13 cellular contexts compared by ENCODE assay signal in genomic region chr14:99565383-99565782, GRCh38. TPM values are rescaled to one million over a fixed set of nuclear protein-coding genes. Genes with fewer than 3 reads are reported as not detected.
DNase-seq lines count a peak whose midpoint lies in the region; ATAC-seq, FAIRE-seq and TF ChIP-seq lines count a peak whose summit lies in the region.
"Had no signal": no experiment of that assay in that cellular context is flagged by ENCODE, and none has a peak within 500 bp of the region (broad histone marks: within the 10 kb centered on the region; RNA-seq: fewer than 3 reads in every experiment).

No MANE protein-coding gene starts in this region.

- no peak overlapping the region for H2AK9ac ChIP-seq in IMR-90 (replicated peaks; ENCODE audit: low read depth, low read length, poor library complexity)

- CTCF ChIA-PET in A549 (lab: Yijun Ruan, JAX) (interaction anchor here (0.7 to 5.8 kb wide), 10 partner anchors 8 to 63 kb away, joined by 3 to 96 read pairs (median 4); partner anchors contain the start of gene CCDC85C), IMR-90 (lab: Yijun Ruan, JAX) (no interaction called here)

- H3K9me3 Mint-ChIP-seq in endodermal cell (no peaks in the 10 kb centered on the region), neural progenitor cell (no peaks in the 10 kb centered on the region)

- no peak for DNase-seq in A549 (ENCODE audit: low read depth in 1 of 2, low spot score in 1 of 2)
- DNase-seq in IMR-90 = no peak
- DNase-seq in endodermal cell = no peak
- DNase-seq in neural progenitor cell (ENCODE audit: low spot score) = no peak
- DNase-seq in NCI-H1436 treated with DMSO at 0.1 percent for 48 hours (lab: John Stamatoyannopoulos, UW) = no peak
- DNase-seq in activated CD4-positive, alpha-beta T cell treated with anti-CD3 and anti-CD28 coated beads, Interleukin-2, amount 50 U/mL, for 48 hours = no peak
- DNase-seq in pancreas = no peak
- DNase-seq in AG08395 (ENCODE audit: low spot score) = no peak
- DNase-seq: activated effector memory CD4-positive, alpha-beta T cell treated with anti-CD3 and anti-CD28 coated beads, Interleukin-2, amount 50 U/mL, for 16 hours; stimulated activated naive CD8-positive, alpha-beta T cell treated with anti-CD3 and anti-CD28 coated beads, Interleukin-15, Interleukin-2, amounts not matched to agents 100 U/mL and 50 U/mL, for 24 hours had no signal

- H3K79me2 ChIP-seq in neural progenitor cell (ENCODE audit: low read depth) = peaks cover 91% of the 10 kb centered on the region

- dilution Hi-C loops in IMR-90 (cut with HindIII; ENCODE audit: low sequenced_read_pairs, unreplicated experiment) = no loop called here

- H3K27ac Mint-ChIP-seq in endodermal cell (peak overlapping the region; percentile 3), neural progenitor cell (peak overlapping the region; percentile 60)

- H3K9me3 ChIP-seq in A549 = no peaks in the 10 kb centered on the region
- H3K9me3 ChIP-seq in IMR-90 (ENCODE audit: control insufficient read depth, insufficient read depth, low read length) = no peaks in the 10 kb centered on the region
- no peaks in the 10 kb centered on the region for H3K9me3 ChIP-seq in endodermal cell (ENCODE audit: control insufficient read depth, low read length)
- no peaks in the 10 kb centered on the region for H3K9me3 ChIP-seq in neural progenitor cell (ENCODE audit: low read depth)
- no peaks in the 10 kb centered on the region for H3K9me3 ChIP-seq in pancreas
- H3K9me3 ChIP-seq: mucosa of descending colon had no signal

- no peak overlapping the region for H2BK120ac ChIP-seq in IMR-90 (ENCODE audit: low read depth, low read length)

- no peak overlapping the region for H3K4ac ChIP-seq in IMR-90 (ENCODE audit: low read depth, low read length)

- H3K36me3 Mint-ChIP-seq in endodermal cell (ENCODE audit: low read depth) (no peaks in the 10 kb centered on the region), neural progenitor cell (peaks cover 3% of the 10 kb centered on the region)

- H2AK5ac ChIP-seq in IMR-90 (ENCODE audit: low read depth, low read length) = 0 out of 2 replicates have a peak overlapping the region, but pooled peaks have one; percentile 76

- TF ChIP-seq POLR2A in A549 (IDR thresholded peaks at IDR 0.05; ENCODE audit: low read length) (no peak), IMR-90 (IDR thresholded peaks at IDR 0.05; ENCODE audit: low read depth, low read length) (no peak)

- H3K79me1 ChIP-seq in IMR-90 (ENCODE audit: low read depth in 1 of 2, low read length in 2 of 2) = peaks cover 40 to 95% of the 10 kb centered on the region in 2 experiments

- TF ChIP-seq RAD21 in A549 (conservative IDR thresholded peaks at IDR 0.05 in 1 of 2, IDR thresholded peaks at IDR 0.05 in 1 of 2) (no peak), IMR-90 (IDR thresholded peaks at IDR 0.05; ENCODE audit: low read length) (no peak)

- no peak overlapping the region for H3K14ac ChIP-seq in IMR-90 (replicated peaks; ENCODE audit: low read depth, low read length)

- H3K4me3 ChIP-seq in A549 = no peak overlapping the region
- H3K4me3 ChIP-seq in IMR-90 (ENCODE audit: insufficient read depth, low read depth, low read length) = no peak overlapping the region
- no peak overlapping the region for H3K4me3 ChIP-seq in endodermal cell (ENCODE audit: low read length)
- H3K4me3 ChIP-seq in neural progenitor cell = no peak overlapping the region
- no peak overlapping the region for H3K4me3 ChIP-seq in pancreas
- H3K4me3 ChIP-seq: mucosa of descending colon, PC-9 had no signal

- 48% methylated on average over 4 of the region's 4 CpGs for WGBS in A549 (ENCODE audit: missing lambda C conversion rate)
- no CpG with 5 or more reads among the region's 4 CpGs for WGBS in IMR-90 (ENCODE audit: extremely low coverage in 2 of 2, insufficient read length in 1 of 2), 2 experiments
- 93 to 100% methylated on average over 2 to 3 of the region's 4 CpGs for WGBS in endodermal cell (ENCODE audit: insufficient coverage in 1 of 2, insufficient read length in 1 of 2), 2 experiments
- WGBS in pancreas, 2 donors = 71 to 74% methylated on average over 4 of the region's 4 CpGs

- no peak overlapping the region for H3K23ac ChIP-seq in IMR-90 (ENCODE audit: low read depth, low read length)

- POLR2A ChIA-PET in A549 (lab: Yijun Ruan, JAX) (no interaction called here), IMR-90 (lab: Charles Lee; ENCODE audit: unreplicated experiment) (no interaction called here)

- H4K20me1 ChIP-seq in IMR-90 (ENCODE audit: insufficient read depth, low read length) (peaks cover 74% of the 10 kb centered on the region), neural progenitor cell (ENCODE audit: low read depth) (peaks cover 99% of the 10 kb centered on the region)

- ATAC-seq in A549 (no peak), IMR-90 (ENCODE audit: low read depth) (no peak), pancreas (no peak)
- ATAC-seq: stimulated activated naive CD8-positive, alpha-beta T cell treated with anti-CD3 and anti-CD28 coated beads, Interleukin-15, Interleukin-2, amounts not matched to agents 100 U/mL and 50 U/mL, for 24 hours had no signal

- TF ChIP-seq EP300 in A549 (IDR thresholded peaks at IDR 0.05) = no peak

- no peak overlapping the region for H4K5ac ChIP-seq in IMR-90 (ENCODE audit: low read depth, low read length)

- H3K4me1 ChIP-seq in A549 (peaks cover 91% of the 10 kb centered on the region), IMR-90 (ENCODE audit: control insufficient read depth, insufficient read depth, low read length) (peaks cover 46% of the 10 kb centered on the region), endodermal cell (ENCODE audit: control insufficient read depth, insufficient read depth, low read length) (peaks cover 18% of the 10 kb centered on the region), neural progenitor cell (peaks cover 71% of the 10 kb centered on the region), pancreas (peaks cover 57 to 79% (median 67%) of the 10 kb centered on the region in 3 donors)

- no peak overlapping the region for H4K8ac ChIP-seq in IMR-90 (ENCODE audit: low read depth in 2 of 2, low read length in 2 of 2)

- no peak overlapping the region for H2BK15ac ChIP-seq in IMR-90 (ENCODE audit: low read depth, low read length)

- H3K4me3 Mint-ChIP-seq in endodermal cell (no peak overlapping the region), neural progenitor cell (peak overlapping the region; percentile 55)

- H3K27ac ChIP-seq in A549 (peak overlapping the region; percentile 62 to 92), IMR-90 (ENCODE audit: insufficient read depth, low read length) (no peak overlapping the region), endodermal cell (ENCODE audit: low read depth, low read length) (peak overlapping the region; percentile 93), neural progenitor cell (no peak overlapping the region), pancreas (peak overlapping the region in 2 of 4 donors; percentile 61 to 80)
- H3K27ac ChIP-seq: HL-60, PC-9 had no signal

- H2BK5ac ChIP-seq in IMR-90 (ENCODE audit: low read depth, low read length, poor library complexity, severe bottlenecking) = no peak overlapping the region

- peak overlapping the region; percentile 54 for H3K4me2 ChIP-seq in A549
- no peak overlapping the region for H3K4me2 ChIP-seq in IMR-90 (ENCODE audit: low read depth, low read length)
- H3K4me2 ChIP-seq in neural progenitor cell = peak overlapping the region; percentile 54
- H3K4me2 ChIP-seq: PC-9 had no signal

- peaks cover 33% of the 10 kb centered on the region for H3F3A ChIP-seq in neural progenitor cell (ENCODE audit: low read depth)

- no peak overlapping the region for H2BK20ac ChIP-seq in IMR-90 (ENCODE audit: low read depth, low read length)

- H3K27me3 Mint-ChIP-seq in endodermal cell (ENCODE audit: insufficient read depth) = no peaks in the 10 kb centered on the region
- H3K27me3 Mint-ChIP-seq in neural progenitor cell (ENCODE audit: insufficient read depth, low read depth) = peaks cover 13% of the 10 kb centered on the region

- TF ChIP-seq CTCF in A549 (IDR thresholded peaks at IDR 0.05) (no peak), IMR-90 (conservative IDR thresholded peaks at IDR 0.05; ENCODE audit: low read depth, low read length) (no peak), endodermal cell (conservative IDR thresholded peaks at IDR 0.05) (no peak), neural progenitor cell (IDR thresholded peaks at IDR 0.05) (no peak), pancreas (IDR thresholded peaks at IDR 0.05) (no peak)

- H2AFZ ChIP-seq in IMR-90 (replicated peaks; ENCODE audit: low read length, poor library complexity) (no peak overlapping the region), neural progenitor cell (replicated peaks) (no peak overlapping the region)
- H2AFZ ChIP-seq: PC-9 had no signal

- no peaks in the 10 kb centered on the region for H3K36me3 ChIP-seq in IMR-90 (ENCODE audit: control insufficient read depth, insufficient read depth, low read length)
- no peaks in the 10 kb centered on the region for H3K36me3 ChIP-seq in endodermal cell (ENCODE audit: control insufficient read depth, insufficient read depth, low read length)
- H3K36me3 ChIP-seq in neural progenitor cell = no peaks in the 10 kb centered on the region
- no peaks in the 10 kb centered on the region for H3K36me3 ChIP-seq in pancreas

- H3K4me1 Mint-ChIP-seq in endodermal cell = peaks cover 49% of the 10 kb centered on the region
- H3K4me1 Mint-ChIP-seq in neural progenitor cell = peaks cover 80% of the 10 kb centered on the region

- BruUV-seq in IMR-90 (replicated peaks; lab: Mats Ljungman, UMichigan) = no TSS peak

- no peak overlapping the region for H3K56ac ChIP-seq in IMR-90 (ENCODE audit: extremely low read depth, insufficient read depth, low read length)

- peaks cover 28% of the 10 kb centered on the region for H3K9me1 ChIP-seq in IMR-90 (ENCODE audit: insufficient read depth, low read length)

- H3K27me3 ChIP-seq in IMR-90 (ENCODE audit: control insufficient read depth, insufficient read depth, low read length) (no peaks in the 10 kb centered on the region), endodermal cell (ENCODE audit: control insufficient read depth, insufficient read depth, low read length, poor library complexity, severe bottlenecking) (no peaks in the 10 kb centered on the region), neural progenitor cell (no peaks in the 10 kb centered on the region), pancreas (no peaks in the 10 kb centered on the region)

- FAIRE-seq in A549 (lab: Jason Lieb, UNC) (no peak), pancreas (lab: Jason Lieb, UNC) (no peak)

- in situ Hi-C loops in IMR-90 (cut with MboI; ENCODE audit: low sequenced_read_pairs) = no loop called here

- intact Hi-C loops in IMR-90 (cut with micrococcal nuclease) (loop anchor here (5.0 kb wide), 1 partner anchor 33 kb away; no protein-coding TSS in a partner anchor), pancreas (cut with DNase I) (no loop called here)

- no peak overlapping the region for H3K18ac ChIP-seq in IMR-90 (ENCODE audit: low read depth, low read length)

- H4K91ac ChIP-seq in IMR-90 (ENCODE audit: insufficient read depth, low read depth, low read length) = no peak overlapping the region

- H3K9ac ChIP-seq in IMR-90 (ENCODE audit: low read depth, low read length) (no peak overlapping the region), endodermal cell (ENCODE audit: extremely low read depth, low read length, poor library complexity, severe bottlenecking) (no peak overlapping the region), neural progenitor cell (no peak overlapping the region)

RNA-seq across cellular contexts. Expression of gene CCDC85C, which starts 38.6 kb away (rescaled TPM):
- 10.5 and 11.4 TPM in 2 replicates for polyA plus RNA-seq in A549 (2011; rRNA removed)
- 21.9 and 32.2 TPM in 2 replicates for polyA plus RNA-seq in A549 (2012; cell fraction: cytosol; rRNA removed)
- 39.4 and 46.8 TPM in 2 replicates for polyA plus RNA-seq in A549 (2012; cell fraction: nucleus; rRNA removed)
- polyA plus RNA-seq in A549 (2017; fragmentation: RNase III; extraction: RNeasy Plus Mini Kit Qiagen cat#74134 plus additional on column Dnase treatment) = 29.0 to 38.0 TPM (median 31.4 TPM) in 3 replicates
- 15.0 and 21.7 TPM in 2 replicates for polyA minus RNA-seq in A549 (2011; rRNA and poly(A)+ RNA removed)
- total RNA-seq in IMR-90 (2012; rRNA removed) = 13.9 and 16.0 TPM in 2 replicates
- polyA plus RNA-seq in IMR-90 (2012; rRNA removed) = 19.0 and 22.2 TPM in 2 replicates
- 10.9 and 15.5 TPM in 2 replicates for polyA plus RNA-seq in IMR-90 (2012; cell fraction: cytosol; rRNA removed)
- 11.3 and 20.4 TPM in 2 replicates for polyA plus RNA-seq in IMR-90 (2012; cell fraction: nucleus; rRNA removed; ENCODE audit: low replicate concordance)
- total RNA-seq in endodermal cell = 10 to 100 TPM; 32.8 to 45.8 TPM
- polyA plus RNA-seq in endodermal cell (2013, experiment 1 of 2) = 63.0 TPM
- polyA plus RNA-seq in endodermal cell (2013, experiment 2 of 2) = 64.5 TPM
- total RNA-seq in neural progenitor cell (ENCODE audit: low replicate concordance) = 19.0 and 41.3 TPM in 2 replicates
- total RNA-seq in pancreas = 10 to 100 TPM; 14.4 to 22.2 (median 17.6) TPM
- 10 to 100 TPM in 1 of 2 donors, 1 to 10 TPM in 1; 9.5 to 19.5 TPM for polyA plus RNA-seq in pancreas

Comparison
In these comparisons a context has a peak if more than half of its experiments do, and no peak if none do; other contexts are left out.
1. H3K27ac ChIP-seq: peak in A549 (2 of 2) and endodermal cell (single experiment); none in IMR-90 (single experiment) and neural progenitor cell (single experiment).